8 cellular contexts compared by ENCODE assay signal in genomic region chr19:40147693-40148347, GRCh38. TPM values are rescaled to one million over a fixed set of nuclear protein-coding genes. Genes with fewer than 3 reads are reported as not detected.
A peak's percentile ranks its signal among the peaks of the same experiment; 100 is the strongest.
DNase-seq lines count a peak whose midpoint lies in the region; ATAC-seq and TF ChIP-seq lines count a peak whose summit lies in the region.

No MANE protein-coding gene starts in this region.

- BruUV-seq in PC-9 (replicated peaks; lab: Mats Ljungman, UMichigan): TSS peak; percentile 93

- H2BK15ac ChIP-seq in mesendoderm (replicated peaks; ENCODE audit: low read depth): no peak overlapping the region

- no peak overlapping the region for H3K4ac ChIP-seq in mesendoderm (ENCODE audit: low read depth, low read length)

- H3K4me1 Mint-ChIP-seq in T-helper 1 cell treated with Interleukin-12 subunit alpha and Interleukin-12 subunit beta and Interleukin-4 antibody, amounts not matched to agents 30 μg/mL and 1 μg/mL, for 36 hours (ENCODE audit: low read depth): peaks cover 29% of the 10 kb centered on the region

- no peak for DNase-seq in T-helper 1 cell
- DNase-seq in PC-9: peak; percentile 48 to 60
- peak; percentile 24 for DNase-seq in epidermal melanocyte (ENCODE audit: insufficient read length, low spot score)
- no peak for DNase-seq in smooth muscle cell (lab: John Stamatoyannopoulos, UW; ENCODE audit: unreplicated experiment)
- DNase-seq in SHP77 treated with DMSO at 0.1 percent for 48 hours (lab: John Stamatoyannopoulos, UW): no peak
- DNase-seq in mesendoderm: no peak

- H3K36me3 ChIP-seq in PC-9 (ENCODE audit: low read depth) (no peaks in the 10 kb centered on the region), smooth muscle cell (ENCODE audit: low read depth) (no peaks in the 10 kb centered on the region), mesendoderm (ENCODE audit: control insufficient read depth, insufficient read depth, low read length) (no peaks in the 10 kb centered on the region)

- no peaks in the 10 kb centered on the region for H3K27me3 ChIP-seq in PC-9 (ENCODE audit: insufficient read depth, low read depth)
- H3K27me3 ChIP-seq in smooth muscle cell (ENCODE audit: low read depth): no peaks in the 10 kb centered on the region
- no peaks in the 10 kb centered on the region for H3K27me3 ChIP-seq in mesendoderm (ENCODE audit: insufficient read depth, low read length, poor library complexity)

- no peak overlapping the region for H2BK120ac ChIP-seq in mesendoderm (ENCODE audit: low read depth, low read length)

- H3K36me3 Mint-ChIP-seq in T-helper 1 cell treated with Interleukin-12 subunit alpha and Interleukin-12 subunit beta and Interleukin-4 antibody, amounts not matched to agents 30 μg/mL and 1 μg/mL, for 36 hours (ENCODE audit: low read depth): no peaks in the 10 kb centered on the region

- POLR2A ChIA-PET in PC-9 (lab: Charles Lee; ENCODE audit: unreplicated experiment): interaction anchor here (0.6 to 0.7 kb wide), 2 partner anchors 121 to 318 kb away, joined by 3 to 4 read pairs; partner anchors contain the start of gene BLVRB

- H3K9me3 ChIP-seq in PC-9 (ENCODE audit: insufficient read depth, low read depth) (no peaks in the 10 kb centered on the region), smooth muscle cell (replicated peaks; ENCODE audit: low read depth) (no peaks in the 10 kb centered on the region)

- no peaks in the 10 kb centered on the region for H3K9me3 Mint-ChIP-seq in T-helper 1 cell treated with Interleukin-12 subunit alpha and Interleukin-12 subunit beta and Interleukin-4 antibody, amounts not matched to agents 30 μg/mL and 1 μg/mL, for 36 hours

- H3K27ac Mint-ChIP-seq in T-helper 1 cell treated with Interleukin-12 subunit alpha and Interleukin-12 subunit beta and Interleukin-4 antibody, amounts not matched to agents 30 μg/mL and 1 μg/mL, for 36 hours: peak overlapping the region; percentile 49

- intact Hi-C loops in PC-9 (cut with micrococcal nuclease; ENCODE audit: unreplicated experiment): loop anchor here (2.0 to 10.0 kb wide), 5 partner anchors 69 to 1707 kb away; no protein-coding TSS in a partner anchor

- TF ChIP-seq CTCF in PC-9 (conservative IDR thresholded peaks at IDR 0.05) (no peak), smooth muscle cell (IDR thresholded peaks at IDR 0.05; ENCODE audit: borderline replicate concordance, insufficient read depth, poor library complexity, severe bottlenecking) (no peak)

- peak overlapping the region; percentile 80 for H3K4me2 ChIP-seq in PC-9
- H3K4me2 ChIP-seq in smooth muscle cell: peak overlapping the region; percentile 39
- no peak overlapping the region for H3K4me2 ChIP-seq in mesendoderm (ENCODE audit: low read length)

- no peak overlapping the region for H2AK5ac ChIP-seq in mesendoderm (ENCODE audit: low read length)

- H3K4me1 ChIP-seq in PC-9 (replicated peaks; ENCODE audit: insufficient read depth) (peaks cover 4% of the 10 kb centered on the region; the same call in 1 of the 2 replicates), smooth muscle cell (ENCODE audit: low read depth) (no peaks in the 10 kb centered on the region), mesendoderm (ENCODE audit: control insufficient read depth, low read depth, low read length) (no peaks in the 10 kb centered on the region)

- H3K27ac ChIP-seq in PC-9 (peak overlapping the region; percentile 4; the same call in 1 of the 2 replicates), smooth muscle cell (ENCODE audit: low read depth) (no peak overlapping the region), mesendoderm (ENCODE audit: low read depth, low read length) (no peak overlapping the region)

- no peak overlapping the region for H3K23ac ChIP-seq in mesendoderm (ENCODE audit: low read length)

- no peak overlapping the region for H3K56ac ChIP-seq in mesendoderm (ENCODE audit: low read length)

- no peak for ATAC-seq in HG03457 (IDR thresholded peaks at IDR 0.05; ENCODE audit: unreplicated experiment)

- H3F3A ChIP-seq in PC-9 (ENCODE audit: insufficient read depth, low read depth) (no peaks in the 10 kb centered on the region), smooth muscle cell (ENCODE audit: low read depth) (no peaks in the 10 kb centered on the region)

- H3K79me2 ChIP-seq in PC-9 (ENCODE audit: low read depth) (no peaks in the 10 kb centered on the region), smooth muscle cell (ENCODE audit: low read depth) (no peaks in the 10 kb centered on the region), mesendoderm (ENCODE audit: control insufficient read depth, insufficient read depth, low read length) (no peaks in the 10 kb centered on the region)

- no peaks in the 10 kb centered on the region for H3K27me3 Mint-ChIP-seq in T-helper 1 cell treated with Interleukin-12 subunit alpha and Interleukin-12 subunit beta and Interleukin-4 antibody, amounts not matched to agents 30 μg/mL and 1 μg/mL, for 36 hours (ENCODE audit: low read depth)

- no peak overlapping the region for H3K4me3 Mint-ChIP-seq in T-helper 1 cell treated with Interleukin-12 subunit alpha and Interleukin-12 subunit beta and Interleukin-4 antibody, amounts not matched to agents 30 μg/mL and 1 μg/mL, for 36 hours

- H3K18ac ChIP-seq in mesendoderm (ENCODE audit: low read length): no peak overlapping the region

- WGBS in smooth muscle cell (ENCODE audit: low lambda C conversion rate): 74% methylated on average over 17 of the region's 21 CpGs
- no CpG with 5 or more reads among the region's 21 CpGs for WGBS in mesendoderm (ENCODE audit: extremely low coverage, insufficient coverage, low lambda C conversion rate)

- H3K9ac ChIP-seq in smooth muscle cell (ENCODE audit: low read depth) (no peak overlapping the region), mesendoderm (ENCODE audit: low read length) (no peak overlapping the region)

- H4K8ac ChIP-seq in mesendoderm (ENCODE audit: low read depth, low read length): no peak overlapping the region

- no peaks in the 10 kb centered on the region for H3K9me2 ChIP-seq in PC-9 (ENCODE audit: insufficient read depth)

- H3K4me3 ChIP-seq in PC-9: peak overlapping the region; percentile 52
- H3K4me3 ChIP-seq in smooth muscle cell: no peak overlapping the region
- H3K4me3 ChIP-seq in mesendoderm (ENCODE audit: low read length): no peak overlapping the region

- H4K5ac ChIP-seq in mesendoderm (ENCODE audit: low read length): no peak overlapping the region

- CTCF ChIA-PET in PC-9 (lab: Charles Lee): interaction anchor here (0.6 kb wide), 1 partner anchor 25 kb away, joined by 3 read pairs; no protein-coding TSS in a partner anchor

- H4K20me1 ChIP-seq in PC-9 (ENCODE audit: insufficient read depth) (no peaks in the 10 kb centered on the region), smooth muscle cell (ENCODE audit: low read depth) (no peaks in the 10 kb centered on the region)

- H3K79me1 ChIP-seq in mesendoderm (ENCODE audit: low read length): no peaks in the 10 kb centered on the region

- H2BK5ac ChIP-seq in mesendoderm (ENCODE audit: low read length): no peak overlapping the region

- peak overlapping the region; percentile 82 for H2AFZ ChIP-seq in PC-9
- peak overlapping the region; percentile 69 for H2AFZ ChIP-seq in smooth muscle cell (ENCODE audit: low read depth)

RNA-seq across cellular contexts. Expression of gene MAP3K10, which starts 43.4 kb away (rescaled TPM):
- total RNA-seq in PC-9 (2021) (26.9 and 29.5 TPM in 2 replicates), smooth muscle cell (4.4 and 14.8 TPM in 2 replicates)
- 7.8 and 14.1 TPM in 2 replicates for polyA plus RNA-seq in smooth muscle cell
- 5.2 TPM for polyA plus RNA-seq in mesendoderm (2013, experiment 1 of 2)
- polyA plus RNA-seq in mesendoderm (2013, experiment 2 of 2): 5.7 TPM

RNA-seq across cellular contexts. Expression of gene ZNF780A, which starts 57.1 kb away (rescaled TPM):
- total RNA-seq in PC-9 (2021) (14.6 and 15.5 TPM in 2 replicates), smooth muscle cell (4.4 and 6.5 TPM in 2 replicates)
- 5.2 and 6.0 TPM in 2 replicates for polyA plus RNA-seq in smooth muscle cell
- 9.1 TPM for polyA plus RNA-seq in mesendoderm (2013, experiment 1 of 2)
- 8.5 TPM for polyA plus RNA-seq in mesendoderm (2013, experiment 2 of 2)

Comparison
In these comparisons a context has a peak if more than half of its experiments do, and no peak if none do; other contexts are left out.
1. DNase-seq: peak in PC-9 (2 of 2) and epidermal melanocyte (single experiment); none in T-helper 1 cell (0 of 5), smooth muscle cell (single experiment), SHP77 treated with DMSO at 0.1 percent for 48 hours (single experiment) and mesendoderm (single experiment).